ENCODE assay signal across 8 cellular contexts in the genomic region with DNA sequence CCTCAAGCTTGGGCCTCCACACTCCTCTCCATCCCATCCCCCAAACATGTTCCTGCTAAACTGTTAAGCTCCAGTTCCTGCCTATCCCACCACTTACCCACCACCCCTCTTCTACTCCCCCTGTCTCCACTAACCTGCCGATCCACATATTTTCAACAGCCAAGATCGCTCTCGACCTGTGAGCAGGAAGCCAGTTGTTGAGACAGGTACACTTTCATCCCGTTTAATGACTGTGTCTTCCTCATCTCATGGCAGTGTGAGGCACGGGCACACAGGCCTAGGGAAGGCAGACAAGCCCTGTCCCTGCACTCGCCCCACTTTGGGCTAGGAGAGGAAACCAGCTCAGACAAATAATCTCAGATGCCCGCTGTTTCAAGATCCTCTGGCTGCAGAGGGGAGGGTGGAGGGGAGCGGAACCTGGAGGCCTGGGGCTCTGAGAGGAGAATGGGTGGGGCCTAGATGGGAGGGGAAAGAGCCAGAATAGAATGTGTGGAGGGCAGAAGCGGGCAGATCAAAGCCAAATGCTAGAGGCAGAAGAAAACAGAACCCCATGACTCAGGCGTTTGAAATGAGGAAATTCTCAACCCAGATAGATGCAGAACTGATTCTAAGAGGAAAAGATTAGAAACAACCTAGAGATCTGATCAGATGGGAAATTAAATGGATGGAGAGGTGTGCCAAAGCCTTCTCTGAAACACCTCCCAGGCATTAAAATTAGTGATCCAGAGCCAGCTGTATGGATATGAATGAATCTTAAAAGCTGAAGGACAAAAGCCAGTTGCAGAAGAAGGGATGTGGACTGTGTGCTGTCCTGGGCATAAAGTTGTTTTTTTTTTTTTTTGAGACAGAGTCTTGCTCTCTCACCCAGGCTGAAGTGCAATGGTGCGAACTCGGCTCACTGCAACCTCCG. TPM values are rescaled to one million over a fixed set of nuclear protein-coding genes. Genes with fewer than 3 reads are reported as not detected.
A peak's percentile ranks its signal among the peaks of the same experiment; 100 is the strongest.
DNase-seq lines count a peak whose midpoint lies in the region; ATAC-seq and TF ChIP-seq lines count a peak whose summit lies in the region.

No MANE protein-coding gene starts in this region.

- no peaks in the 10 kb centered on the region for H4K20me1 ChIP-seq in BLaER1

- H3K4me3 ChIP-seq in BLaER1 (no peak overlapping the region), fibroblast of pulmonary artery (replicated peaks; ENCODE audit: low read depth, low read length) (no peak overlapping the region)

- ATAC-seq in omental fat pad (ENCODE audit: low FRiP score) (peak; percentile 85), HG03342 (IDR thresholded peaks at IDR 0.05; ENCODE audit: unreplicated experiment) (no peak)

- H3K9me3 ChIP-seq in BLaER1 = peaks cover 9% of the 10 kb centered on the region; the same call in 1 of the 2 replicates

- H3K9ac ChIP-seq in BLaER1 = 0 out of 2 replicates have a peak overlapping the region, but pooled peaks have one; percentile 19

- peak overlapping the region; percentile 64 for H3K4me2 ChIP-seq in BLaER1

- peak; percentile 27 for DNase-seq in NAMALWA (ENCODE audit: low spot score)
- DNase-seq in activated T-cell treated with anti-CD3 and anti-CD28 coated beads for 1 hour (ENCODE audit: low read depth) = peak; percentile 22
- DNase-seq in fibroblast of pulmonary artery (ENCODE audit: low read depth) = peak; percentile 63
- DNase-seq in omental fat pad (ENCODE audit: low spot score) = peak; percentile 35
- no peak for DNase-seq in GF-D8 (lab: John Stamatoyannopoulos, UW)
- DNase-seq in GM19238 (ENCODE audit: insufficient read length, low spot score) = no peak

- no peaks in the 10 kb centered on the region for H3K36me3 ChIP-seq in BLaER1

- H3K27ac ChIP-seq in BLaER1 = no peak overlapping the region

- H3K4me1 ChIP-seq in BLaER1 = peaks cover 15% of the 10 kb centered on the region

- TF ChIP-seq CTCF in fibroblast of pulmonary artery (IDR thresholded peaks at IDR 0.05; ENCODE audit: low read length, missing control alignments) (no peak), omental fat pad (IDR thresholded peaks at IDR 0.05) (no peak)

- no peaks in the 10 kb centered on the region for H3K27me3 ChIP-seq in BLaER1

RNA-seq across cellular contexts. Expression of a gene that starts 16.9 kb away (rescaled TPM):
- 1 to 10 TPM in 3 of 4 donors, under 1 TPM in 1; 0.32 to 6.5 (median 5.5) TPM for total RNA-seq in omental fat pad

RNA-seq across cellular contexts. Expression of a gene that starts 42.9 kb away (rescaled TPM):
- 100 to 1,000 TPM in 1 of 4 donors, 10 to 100 TPM in 3; 65.8 to 141 (median 78.7) TPM for total RNA-seq in omental fat pad

Comparison
In these comparisons a context has a peak if more than half of its experiments do, and no peak if none do; other contexts are left out.
1. DNase-seq: peak in NAMALWA (single experiment), activated T-cell treated with anti-CD3 and anti-CD28 coated beads for 1 hour (single experiment), fibroblast of pulmonary artery (single experiment) and omental fat pad (single experiment); none in GF-D8 (single experiment) and GM19238 (single experiment).